In the genomic region with DNA sequence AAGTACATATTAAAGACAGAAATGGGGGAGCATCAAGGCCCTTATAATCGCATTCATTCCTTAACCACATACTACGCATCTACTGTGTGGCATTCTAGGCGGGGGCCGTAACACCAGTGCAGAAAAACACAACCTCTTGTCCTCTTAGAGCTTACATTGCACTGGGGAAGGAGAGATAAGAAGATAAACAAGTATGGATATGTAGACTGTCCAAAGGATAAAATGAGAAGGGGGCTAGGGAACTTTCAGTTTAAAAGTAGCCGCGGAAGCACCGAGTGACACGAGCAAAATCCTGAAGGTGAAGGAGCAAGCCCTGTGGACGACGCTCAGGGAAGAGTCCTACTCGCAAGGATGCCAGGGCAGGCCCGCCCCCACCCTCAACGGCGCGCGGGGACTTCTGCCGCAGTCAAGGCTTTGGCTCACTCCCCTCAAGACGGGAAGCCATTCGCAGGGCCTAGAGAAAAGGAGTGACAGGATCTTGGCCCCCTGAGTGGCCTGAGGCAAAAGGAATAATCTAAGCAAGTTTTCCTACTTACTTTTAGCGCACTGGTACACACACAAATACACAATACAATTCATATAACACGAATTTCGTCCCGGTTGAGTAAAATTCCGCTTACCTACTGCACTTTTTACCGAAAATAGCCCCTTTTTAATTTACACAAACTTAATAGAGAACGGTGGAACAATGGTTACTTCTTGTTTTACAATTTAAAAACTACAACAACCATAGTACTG, we compare ENCODE assay signal across 8 cellular contexts. TPM values are rescaled to one million over a fixed set of nuclear protein-coding genes. Genes with fewer than 3 reads are reported as not detected.
A peak's percentile ranks its signal among the peaks of the same experiment; 100 is the strongest.
DNase-seq lines count a peak whose midpoint lies in the region; ATAC-seq and TF ChIP-seq lines count a peak whose summit lies in the region.

No MANE protein-coding gene starts in this region.

- H3K4me1 Mint-ChIP-seq in endothelial cell (ENCODE audit: unreplicated experiment): peaks cover 12% of the 10 kb centered on the region
- H3K4me1 Mint-ChIP-seq in stimulated activated memory B cell treated with anti-CD40 and anti-IgM and Interleukin-4, amounts not matched to agents 10 μg/mL and 1 μg/mL and 100 μg/mL, for 72 hours: peaks cover 44% of the 10 kb centered on the region

- H3K36me3 ChIP-seq in ACC112 (ENCODE audit: insufficient read depth, low read length) (no peaks in the 10 kb centered on the region), mucosa of descending colon (ENCODE audit: low read depth) (no peaks in the 10 kb centered on the region)

- H3K9me3 ChIP-seq in mucosa of descending colon: no peaks in the 10 kb centered on the region

- H3K27me3 Mint-ChIP-seq in endothelial cell (ENCODE audit: unreplicated experiment): peaks cover 13% of the 10 kb centered on the region
- no peaks in the 10 kb centered on the region for H3K27me3 Mint-ChIP-seq in stimulated activated memory B cell treated with anti-CD40 and anti-IgM and Interleukin-4, amounts not matched to agents 10 μg/mL and 1 μg/mL and 100 μg/mL, for 72 hours

- DNase-seq in NCI-H524 (lab: John Stamatoyannopoulos, UW) (peak; percentile 81 to 87), endothelial cell (ENCODE audit: low spot score) (peak; percentile 57), mucosa of descending colon (peak; percentile 56 to 70 (median 68))
- DNase-seq in activated CD8-positive, alpha-beta memory T cell treated with anti-CD3 and anti-CD28 coated beads, Interleukin-2, amount 50 U/mL, for 4 hours: peak; percentile 47

- H3K4me3 ChIP-seq in ACC112 (ENCODE audit: low read depth, low read length) (peak overlapping the region; percentile 88), mucosa of descending colon (peak overlapping the region; percentile 81)

- H3K9me3 Mint-ChIP-seq in endothelial cell (ENCODE audit: unreplicated experiment): no peaks in the 10 kb centered on the region
- H3K9me3 Mint-ChIP-seq in stimulated activated memory B cell treated with anti-CD40 and anti-IgM and Interleukin-4, amounts not matched to agents 10 μg/mL and 1 μg/mL and 100 μg/mL, for 72 hours: no peaks in the 10 kb centered on the region

- peaks cover 23% of the 10 kb centered on the region for H3K4me1 ChIP-seq in ACC112 (ENCODE audit: control insufficient read depth, insufficient read depth, low read length, unreplicated experiment)
- peaks cover 18% of the 10 kb centered on the region for H3K4me1 ChIP-seq in mucosa of descending colon (ENCODE audit: low read depth)

- H3K27ac Mint-ChIP-seq in endothelial cell (ENCODE audit: unreplicated experiment): peak overlapping the region; percentile 95
- H3K27ac Mint-ChIP-seq in stimulated activated memory B cell treated with anti-CD40 and anti-IgM and Interleukin-4, amounts not matched to agents 10 μg/mL and 1 μg/mL and 100 μg/mL, for 72 hours: peak overlapping the region; percentile 98

- H2AFZ ChIP-seq in ACC112 (ENCODE audit: low read length, unreplicated experiment): peak overlapping the region; percentile 89

- ATAC-seq in GM19035 (IDR thresholded peaks at IDR 0.05; ENCODE audit: unreplicated experiment): peak; percentile 14
- peak; percentile 26 for ATAC-seq in mucosa of descending colon
- peak; percentile 13 for ATAC-seq in stimulated activated memory B cell treated with anti-CD40 and anti-IgM and Interleukin-4, amounts not matched to agents 10 μg/mL and 1 μg/mL and 100 μg/mL, for 72 hours
- ATAC-seq in GM19467 (IDR thresholded peaks at IDR 0.05; ENCODE audit: unreplicated experiment): no peak

- TF ChIP-seq CTCF in endothelial cell (IDR thresholded peaks at IDR 0.05; ENCODE audit: unreplicated experiment) (no peak), mucosa of descending colon (IDR thresholded peaks at IDR 0.05) (no peak)

- peaks cover 6% of the 10 kb centered on the region for H3K36me3 Mint-ChIP-seq in endothelial cell (ENCODE audit: low read depth, unreplicated experiment)
- H3K36me3 Mint-ChIP-seq in stimulated activated memory B cell treated with anti-CD40 and anti-IgM and Interleukin-4, amounts not matched to agents 10 μg/mL and 1 μg/mL and 100 μg/mL, for 72 hours: peaks cover 9% of the 10 kb centered on the region

- peaks cover 80% of the 10 kb centered on the region for H3K79me2 ChIP-seq in ACC112 (ENCODE audit: control insufficient read depth, insufficient read depth, low read length, unreplicated experiment)

- H3K27ac ChIP-seq in ACC112 (ENCODE audit: low read depth, low read length): peak overlapping the region; percentile 72

- no peaks in the 10 kb centered on the region for H3K27me3 ChIP-seq in ACC112 (ENCODE audit: insufficient read depth, low read length)

- intact Hi-C loops in mucosa of descending colon (cut with DNase I, micrococcal nuclease): no loop called here

- peak overlapping the region; percentile 96 for H3K4me3 Mint-ChIP-seq in endothelial cell (ENCODE audit: unreplicated experiment)
- H3K4me3 Mint-ChIP-seq in stimulated activated memory B cell treated with anti-CD40 and anti-IgM and Interleukin-4, amounts not matched to agents 10 μg/mL and 1 μg/mL and 100 μg/mL, for 72 hours: peak overlapping the region; percentile 97

RNA-seq across cellular contexts. Expression of gene NIPBL, which starts 1.3 kb away (rescaled TPM):
- total RNA-seq in endothelial cell (ENCODE audit: unreplicated experiment) (61.5 TPM), mucosa of descending colon (10 to 100 TPM; 50.4 to 80.8 (median 77.2) TPM)
